Comparison of ENCODE assay signal across 16 cellular contexts in genomic region chr7:157839226-157839625, GRCh38.
DNase-seq lines count a peak whose midpoint lies in the region; ATAC-seq, FAIRE-seq and TF ChIP-seq lines count a peak whose summit lies in the region.
"Had no signal": no experiment of that assay in that cellular context is flagged by ENCODE, and none has a peak within 500 bp of the region (broad histone marks: within the 10 kb centered on the region; RNA-seq: fewer than 3 reads in every experiment).

No MANE protein-coding gene starts in this region.

- no peaks in the 10 kb centered on the region for H3K9me3 Mint-ChIP-seq in chondrocyte (ENCODE audit: low read depth)
- H3K9me3 Mint-ChIP-seq: CD8-positive, alpha-beta T cell had no signal

- H3K27ac ChIP-seq in HEK293 (ENCODE audit: extremely low read depth, low read depth, low read length) (no peak overlapping the region), iPS-20b (ENCODE audit: low read length) (no peak overlapping the region), body of pancreas (no peak overlapping the region)
- H3K27ac ChIP-seq: BLaER1 treated with 17β-estradiol and CSF1 and Interleukin-3, amounts not matched to agents 10 nM and 100 nM had no signal

- no peak for TF ChIP-seq POLR2A in body of pancreas (IDR thresholded peaks at IDR 0.05)

- FAIRE-seq in bronchial epithelial cell (lab: Jason Lieb, UNC), result peak; percentile 96

- CTCF ChIA-PET in HEK293 (lab: Yijun Ruan, JAX), result no interaction called here

- no peaks in the 10 kb centered on the region for H3K4me1 Mint-ChIP-seq in chondrocyte (ENCODE audit: low read depth)
- H3K4me1 Mint-ChIP-seq: B cell had no signal

- no peak overlapping the region for H3K4me3 Mint-ChIP-seq in chondrocyte (ENCODE audit: unreplicated experiment)
- H3K4me3 Mint-ChIP-seq: B cell; CD8-positive, alpha-beta T cell had no signal

- H3K27me3 ChIP-seq in bronchial epithelial cell (ENCODE audit: control insufficient read depth, insufficient read depth, low read length), result no peaks in the 10 kb centered on the region
- H3K27me3 ChIP-seq in iPS-20b (ENCODE audit: insufficient read depth, low read length), result no peaks in the 10 kb centered on the region
- no peaks in the 10 kb centered on the region for H3K27me3 ChIP-seq in body of pancreas
- H3K27me3 ChIP-seq: BLaER1 treated with 17β-estradiol and CSF1 and Interleukin-3, amounts not matched to agents 10 nM and 100 nM had no signal

- H3K4me3 ChIP-seq in HEK293 (ENCODE audit: low read depth, low read length) (no peak overlapping the region), bronchial epithelial cell (ENCODE audit: low read depth, low read length) (no peak overlapping the region), iPS-20b (ENCODE audit: low read length) (peak overlapping the region; percentile 33; the same call in 1 of the 2 replicates), body of pancreas (no peak overlapping the region)
- H3K4me3 ChIP-seq: BLaER1 treated with 17β-estradiol and CSF1 and Interleukin-3, amounts not matched to agents 10 nM and 100 nM; HAP-1 had no signal

- no peaks in the 10 kb centered on the region for H3K4me1 ChIP-seq in HEK293 (ENCODE audit: control insufficient read depth, insufficient read depth, low read length)
- H3K4me1 ChIP-seq in iPS-20b (ENCODE audit: insufficient read depth, low read length), result peaks cover 3% of the 10 kb centered on the region; the same call in 1 of the 2 replicates
- H3K4me1 ChIP-seq in body of pancreas, result no peaks in the 10 kb centered on the region
- H3K4me1 ChIP-seq: HAP-1 had no signal

- POLR2A ChIA-PET in HEK293 (lab: Yijun Ruan, JAX), result no interaction called here

- DNase-seq in bronchial epithelial cell (ENCODE audit: low read depth) (no peak), omental fat pad (ENCODE audit: low spot score) (no peak), body of pancreas (no peak), chondrocyte (ENCODE audit: low spot score) (no peak), NAMALWA (ENCODE audit: low spot score) (no peak)
- DNase-seq: Calu3; CD8-positive, alpha-beta T cell; DMS79 treated with DMSO at 0.1 percent for 48 hours; GF-D8; GOT3 had no signal

- ATAC-seq in omental fat pad (ENCODE audit: low FRiP score) (peak; percentile 23), body of pancreas (no peak), HG03354 (IDR thresholded peaks at IDR 0.05; ENCODE audit: poor library complexity, severe bottlenecking, unreplicated experiment) (no peak)
- ATAC-seq: CD8-positive, alpha-beta T cell had no signal

- WGBS in body of pancreas, 2 donors, result 81 to 96% methylated on average over 2 of the region's 2 CpGs

- H3K9me3 ChIP-seq in HEK293 (ENCODE audit: control insufficient read depth, insufficient read depth, low read depth, low read length) (no peaks in the 10 kb centered on the region), iPS-20b (ENCODE audit: insufficient read depth, low read depth, low read length) (peaks cover 50% of the 10 kb centered on the region), body of pancreas (no peaks in the 10 kb centered on the region)
- H3K9me3 ChIP-seq: HAP-1 had no signal

- TF ChIP-seq CTCF in HEK293 (tag by site-specific recombination; IDR thresholded peaks at IDR 0.05), result no peak
- TF ChIP-seq CTCF in bronchial epithelial cell (IDR thresholded peaks at IDR 0.05; ENCODE audit: insufficient read depth, low read length, severe bottlenecking), result no peak
- TF ChIP-seq CTCF in omental fat pad (IDR thresholded peaks at IDR 0.05), result no peak
- TF ChIP-seq CTCF in body of pancreas (IDR thresholded peaks at IDR 0.05), result no peak
- no peak for TF ChIP-seq CTCF in chondrocyte (IDR thresholded peaks at IDR 0.05)

- no peak overlapping the region for H3K27ac Mint-ChIP-seq in chondrocyte (ENCODE audit: unreplicated experiment)
- H3K27ac Mint-ChIP-seq: B cell; CD8-positive, alpha-beta T cell had no signal

- intact Hi-C loops in body of pancreas (cut with DNase I), result no loop called here

- H3K9ac ChIP-seq in iPS-20b (ENCODE audit: low read depth, low read length), result no peak overlapping the region
- H3K9ac ChIP-seq: BLaER1 treated with 17β-estradiol and CSF1 and Interleukin-3, amounts not matched to agents 10 nM and 100 nM had no signal

- no peaks in the 10 kb centered on the region for H3K36me3 ChIP-seq in HEK293 (ENCODE audit: control insufficient read depth in 2 of 2, insufficient read depth in 1 of 2, low read length in 2 of 2)
- no peaks in the 10 kb centered on the region for H3K36me3 ChIP-seq in bronchial epithelial cell (ENCODE audit: control insufficient read depth, insufficient read depth, low read length)
- no peaks in the 10 kb centered on the region for H3K36me3 ChIP-seq in iPS-20b (ENCODE audit: insufficient read depth, low read depth, low read length)
- H3K36me3 ChIP-seq in body of pancreas (replicated peaks in 1 of 2; ENCODE audit: insufficient read depth in 1 of 2, low read depth in 2 of 2), result no peaks in the 10 kb centered on the region
- H3K36me3 ChIP-seq: BLaER1 treated with 17β-estradiol and CSF1 and Interleukin-3, amounts not matched to agents 10 nM and 100 nM; HAP-1 had no signal

- no peaks in the 10 kb centered on the region for H3K36me3 Mint-ChIP-seq in chondrocyte (ENCODE audit: low read depth)
- H3K36me3 Mint-ChIP-seq: CD8-positive, alpha-beta T cell had no signal

- peaks cover 10% of the 10 kb centered on the region for H3K27me3 Mint-ChIP-seq in chondrocyte (ENCODE audit: low read depth)
- H3K27me3 Mint-ChIP-seq: B cell had no signal

TF ChIP-seq in HEK293, 187 proteins besides CTCF, POLR2A, EP300 and RAD21:
- TF ChIP-seq ZNF548 (tag by site-specific recombination; IDR thresholded peaks at IDR 0.05) (no peak), ZNF398 (tag by site-specific recombination; IDR thresholded peaks at IDR 0.05) (no peak), ZBTB8A (tag by site-specific recombination; IDR thresholded peaks at IDR 0.05) (no peak), ZNF324 (tag by site-specific recombination; IDR thresholded peaks at IDR 0.05) (no peak), PRDM1 (tag by site-specific recombination; IDR thresholded peaks at IDR 0.05) (no peak), ZNF248 (tag by site-specific recombination; IDR thresholded peaks at IDR 0.05) (0 out of 2 replicates have a peak, but pooled peaks have one; percentile 5), ZNF747 (tag by site-specific recombination; IDR thresholded peaks at IDR 0.05) (no peak), SCRT2 (tag by site-specific recombination; IDR thresholded peaks at IDR 0.05) (no peak), ZNF121 (tag by site-specific recombination; IDR thresholded peaks at IDR 0.05) (no peak), KLF1 (tag by site-specific recombination; IDR thresholded peaks at IDR 0.05) (no peak), ZNF169 (tag by site-specific recombination; IDR thresholded peaks at IDR 0.05) (no peak), YY1 (tag by site-specific recombination; IDR thresholded peaks at IDR 0.05) (no peak), ZNF24 (tag by site-specific recombination; IDR thresholded peaks at IDR 0.05) (no peak), BCL11B (tag by site-specific recombination; IDR thresholded peaks at IDR 0.05; ENCODE audit: low read depth) (no peak), KLF16 (tag by site-specific recombination; IDR thresholded peaks at IDR 0.05) (no peak), ZNF274 (IDR thresholded peaks at IDR 0.05; ENCODE audit: low read length) (no peak), ZNF274 (tag by site-specific recombination; IDR thresholded peaks at IDR 0.05; ENCODE audit: borderline replicate concordance) (0 out of 2 replicates have a peak, but pooled peaks have one; percentile 29), ZNF785 (tag by site-specific recombination; IDR thresholded peaks at IDR 0.05) (peak; percentile 30; the same call in 1 of the 2 replicates), ZNF830 (tag by site-specific recombination; IDR thresholded peaks at IDR 0.05; ENCODE audit: low read depth) (no peak), ZNF610 (tag by site-specific recombination; IDR thresholded peaks at IDR 0.05; ENCODE audit: borderline replicate concordance) (no peak), ZNF175 (tag by site-specific recombination; IDR thresholded peaks at IDR 0.05) (no peak), ZNF223 (tag by site-specific recombination; IDR thresholded peaks at IDR 0.05) (no peak)
